ENCODE assay signal across 8 cellular contexts in the genomic region with DNA sequence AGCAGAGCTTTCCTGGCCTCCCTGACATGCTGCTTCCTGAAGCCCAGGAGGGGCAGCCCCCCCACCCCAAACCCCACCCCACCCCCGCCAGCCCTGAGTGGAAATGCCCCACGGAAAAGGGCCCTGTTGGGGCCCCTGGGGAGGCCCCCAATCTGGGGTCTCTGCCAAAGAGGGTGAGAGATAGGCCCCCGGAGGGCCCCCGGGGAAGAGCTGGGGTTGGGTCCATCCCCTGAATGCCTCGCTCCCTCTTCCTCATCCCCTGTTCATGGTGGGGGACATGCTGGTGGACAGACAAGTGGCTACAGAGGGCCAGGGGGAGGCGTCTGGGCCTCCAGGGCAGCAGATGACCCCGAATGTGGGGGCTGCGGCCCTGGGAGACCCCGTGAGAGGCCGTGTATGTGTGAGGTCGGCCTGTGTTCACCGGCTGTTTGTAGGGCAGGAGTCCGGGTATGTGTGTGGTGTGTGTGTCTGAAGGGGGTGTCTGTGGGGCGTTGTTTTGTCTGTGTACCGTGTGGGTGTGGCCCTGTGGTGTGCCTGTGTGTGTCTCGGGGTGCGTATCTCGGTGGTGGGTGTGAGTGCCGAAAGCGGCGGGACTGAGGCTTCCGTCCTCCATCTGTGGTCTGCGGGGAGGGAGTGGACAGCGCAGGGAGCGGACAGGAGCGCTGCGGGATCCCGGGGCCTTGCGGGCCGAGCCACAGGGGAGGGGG. TPM values are rescaled to one million over a fixed set of nuclear protein-coding genes. Genes with fewer than 3 reads are reported as not detected.
A peak's percentile ranks its signal among the peaks of the same experiment; 100 is the strongest.
DNase-seq lines count a peak whose midpoint lies in the region; ATAC-seq and TF ChIP-seq lines count a peak whose summit lies in the region.

No MANE protein-coding gene starts in this region.

- peaks cover 36% of the 10 kb centered on the region for H3K4me1 ChIP-seq in NT2/D1 (ENCODE audit: insufficient read depth, insufficient read length)
- peaks cover 0 to 48% of the 10 kb centered on the region in 2 donors for H3K4me1 ChIP-seq in right atrium auricular region
- H3K4me1 ChIP-seq in skeletal muscle satellite cell (ENCODE audit: control insufficient read depth, insufficient read depth, low read length) = peaks cover 48% of the 10 kb centered on the region

- H3K4me2 ChIP-seq in skeletal muscle satellite cell (ENCODE audit: low read length) = peak overlapping the region; percentile 79

- peaks cover 40% of the 10 kb centered on the region for H3K4me1 Mint-ChIP-seq in activated naive CD4-positive, alpha-beta T cell treated with anti-CD3 and anti-CD28 coated beads, Interleukin-2, amount 50 U/mL, for 24 hours

- no peaks in the 10 kb centered on the region for H3K27me3 Mint-ChIP-seq in activated naive CD4-positive, alpha-beta T cell treated with anti-CD3 and anti-CD28 coated beads, Interleukin-2, amount 50 U/mL, for 24 hours

- DNase-seq in NT2/D1 (ENCODE audit: low read depth, low spot score) = no peak
- DNase-seq in right atrium auricular region (ENCODE audit: low spot score) = no peak
- DNase-seq in NCI-H1092 treated with DMSO at 0.1 percent for 48 hours (lab: John Stamatoyannopoulos, UW) = no peak
- DNase-seq in LoVo (ENCODE audit: low spot score) = no peak

- ATAC-seq in GM18907 (IDR thresholded peaks at IDR 0.05; ENCODE audit: unreplicated experiment) = no peak

- TF ChIP-seq CTCF in C4-2B (conservative IDR thresholded peaks at IDR 0.05) = no peak
- TF ChIP-seq CTCF in right atrium auricular region (IDR thresholded peaks at IDR 0.05) = no peak

- H3K36me3 ChIP-seq in NT2/D1 (ENCODE audit: insufficient read depth, insufficient read length, low read length) (no peaks in the 10 kb centered on the region), right atrium auricular region (no peaks in the 10 kb centered on the region), skeletal muscle satellite cell (ENCODE audit: insufficient read depth, low read length) (no peaks in the 10 kb centered on the region)

- H3K27me3 ChIP-seq in NT2/D1 (ENCODE audit: insufficient read depth, insufficient read length) (no peaks in the 10 kb centered on the region), right atrium auricular region (no peaks in the 10 kb centered on the region), skeletal muscle satellite cell (ENCODE audit: control insufficient read depth, insufficient read depth, low read length) (peaks cover 12% of the 10 kb centered on the region)

- H3K27ac ChIP-seq in C4-2B (peak overlapping the region; percentile 77), right atrium auricular region (peak overlapping the region; percentile 93 to 94)

- no peaks in the 10 kb centered on the region for H3K36me3 Mint-ChIP-seq in activated naive CD4-positive, alpha-beta T cell treated with anti-CD3 and anti-CD28 coated beads, Interleukin-2, amount 50 U/mL, for 24 hours

- H3K4me3 Mint-ChIP-seq in activated naive CD4-positive, alpha-beta T cell treated with anti-CD3 and anti-CD28 coated beads, Interleukin-2, amount 50 U/mL, for 24 hours = peak overlapping the region; percentile 84

- peak overlapping the region; percentile 67 for H3K9ac ChIP-seq in NT2/D1 (ENCODE audit: insufficient read length, low read depth)
- peak overlapping the region; percentile 42 for H3K9ac ChIP-seq in skeletal muscle satellite cell (ENCODE audit: low read depth, low read length)

- peak overlapping the region; percentile 71 for H3K27ac Mint-ChIP-seq in activated naive CD4-positive, alpha-beta T cell treated with anti-CD3 and anti-CD28 coated beads, Interleukin-2, amount 50 U/mL, for 24 hours

- no peaks in the 10 kb centered on the region for H3K9me3 ChIP-seq in NT2/D1 (ENCODE audit: insufficient read depth, low read length)
- no peaks in the 10 kb centered on the region for H3K9me3 ChIP-seq in right atrium auricular region
- no peaks in the 10 kb centered on the region for H3K9me3 ChIP-seq in skeletal muscle satellite cell (replicated peaks; ENCODE audit: low read length)

- no peak overlapping the region for H3K4me3 ChIP-seq in NT2/D1 (ENCODE audit: insufficient read length, low read depth)
- peak overlapping the region; percentile 61 to 70 for H3K4me3 ChIP-seq in right atrium auricular region
- H3K4me3 ChIP-seq in skeletal muscle satellite cell (ENCODE audit: low read length) = peak overlapping the region; percentile 58

- H3K9me3 Mint-ChIP-seq in activated naive CD4-positive, alpha-beta T cell treated with anti-CD3 and anti-CD28 coated beads, Interleukin-2, amount 50 U/mL, for 24 hours = no peaks in the 10 kb centered on the region

RNA-seq across cellular contexts. Expression of a gene that starts 11.3 kb away (rescaled TPM):
- total RNA-seq in right atrium auricular region = not detected
- not detected in 2 replicates for total RNA-seq in skeletal muscle satellite cell (2012; rRNA removed)

RNA-seq across cellular contexts. Expression of a gene that starts 16.3 kb away (rescaled TPM):
- 10 to 100 TPM; 33.7 to 36.0 TPM for total RNA-seq in right atrium auricular region
- total RNA-seq in skeletal muscle satellite cell (2012; rRNA removed) = 26.4 and 41.9 TPM in 2 replicates

RNA-seq across cellular contexts. Expression of a gene that starts 32.3 kb away (rescaled TPM):
- total RNA-seq in right atrium auricular region = 10 to 100 TPM; 10.2 to 12.6 TPM
- total RNA-seq in skeletal muscle satellite cell (2012; rRNA removed) = 17.7 and 19.0 TPM in 2 replicates

RNA-seq across cellular contexts. Expression of a gene that starts 55.8 kb away (rescaled TPM):
- 1 to 10 TPM; 1.1 to 6.9 TPM for total RNA-seq in right atrium auricular region
- total RNA-seq in skeletal muscle satellite cell (2012; rRNA removed) = 4.6 and 5.5 TPM in 2 replicates
